In the genomic region with DNA sequence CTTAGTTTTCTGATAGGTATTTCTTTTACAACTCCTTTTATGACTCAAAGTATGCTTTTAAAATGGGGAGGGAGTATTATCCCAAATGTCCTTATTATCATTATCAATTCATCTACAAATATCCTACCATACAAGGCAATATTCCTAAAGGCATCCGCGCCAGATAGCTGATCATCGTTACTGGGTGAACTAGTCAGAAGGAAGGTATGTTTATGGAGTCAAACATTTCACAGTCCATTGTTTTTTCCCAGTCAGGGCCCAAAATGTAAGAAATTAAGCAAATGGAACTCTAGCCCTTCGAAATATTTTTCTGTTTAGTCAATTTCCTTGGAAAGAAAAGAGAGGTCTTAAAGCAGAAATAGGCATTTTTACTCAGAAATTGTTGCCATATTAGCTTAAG, we compare ENCODE assay signal across 16 cellular contexts.
DNase-seq lines count a peak whose midpoint lies in the region; ATAC-seq and TF ChIP-seq lines count a peak whose summit lies in the region.
"Had no signal": no experiment of that assay in that cellular context is flagged by ENCODE, and none has a peak within 500 bp of the region (broad histone marks: within the 10 kb centered on the region; RNA-seq: fewer than 3 reads in every experiment).

No MANE protein-coding gene starts in this region.

- H3K27me3 ChIP-seq in CD4-positive, alpha-beta T cell (ENCODE audit: control insufficient read depth, insufficient read depth, low read length), result no peaks in the 10 kb centered on the region
- H3K27me3 ChIP-seq: BLaER1 had no signal

- H3K36me3 Mint-ChIP-seq in activated naive CD8-positive, alpha-beta T cell treated with anti-CD3 and anti-CD28 coated beads for 36 hours, result no peaks in the 10 kb centered on the region
- no peaks in the 10 kb centered on the region for H3K36me3 Mint-ChIP-seq in CD4-positive, alpha-beta T cell (ENCODE audit: low read depth)

- H3K9me3 Mint-ChIP-seq in activated naive CD8-positive, alpha-beta T cell treated with anti-CD3 and anti-CD28 coated beads for 36 hours, result no peaks in the 10 kb centered on the region
- H3K9me3 Mint-ChIP-seq in CD4-positive, alpha-beta T cell, result no peaks in the 10 kb centered on the region
- H3K9me3 Mint-ChIP-seq: H9 had no signal

- no peaks in the 10 kb centered on the region for H3K4me1 Mint-ChIP-seq in activated naive CD8-positive, alpha-beta T cell treated with anti-CD3 and anti-CD28 coated beads for 36 hours
- H3K4me1 Mint-ChIP-seq in CD4-positive, alpha-beta T cell (ENCODE audit: low read depth), result no peaks in the 10 kb centered on the region

- intact Hi-C loops in CD4-positive, alpha-beta T cell (cut with DNase I, micrococcal nuclease), result no loop called here

- H3K9me3 ChIP-seq in CD4-positive, alpha-beta T cell (ENCODE audit: control insufficient read depth, low read length), result no peaks in the 10 kb centered on the region
- H3K9me3 ChIP-seq: BLaER1 had no signal

- no peak for TF ChIP-seq CTCF in CD4-positive, alpha-beta T cell (IDR thresholded peaks at IDR 0.05)

- POLR2A ChIA-PET in CD4-positive, alpha-beta T cell (lab: Charles Lee), result no interaction called here

- H3K27ac ChIP-seq in CD4-positive, alpha-beta T cell (ENCODE audit: low read depth, low read length), result no peak overlapping the region
- H3K27ac ChIP-seq: BLaER1 had no signal

- H3K27me3 Mint-ChIP-seq in activated naive CD8-positive, alpha-beta T cell treated with anti-CD3 and anti-CD28 coated beads for 36 hours, result no peaks in the 10 kb centered on the region
- no peaks in the 10 kb centered on the region for H3K27me3 Mint-ChIP-seq in CD4-positive, alpha-beta T cell

- DNase-seq in HT1080 (ENCODE audit: low read depth) (peak; percentile 23), glomerular visceral epithelial cell (ENCODE audit: extremely low spot score) (peak; percentile 8)
- DNase-seq in activated naive CD8-positive, alpha-beta T cell treated with anti-CD3 and anti-CD28 coated beads for 36 hours, result no peak
- no peak for DNase-seq in CD4-positive, alpha-beta T cell
- DNase-seq: DMS 273 treated with DMSO at 0.1 percent for 48 hours, H9, IMR-90, Kasumi-1, NCI-H1436, NCI-H2081, NCI-H524 treated with DMSO at 0.1 percent for 48 hours had no signal

- peak; percentile 73 for ATAC-seq in SK-N-SH treated with all-trans-retinoic acid at 6 μM for 48 hours
- no peak for ATAC-seq in GM18520 (IDR thresholded peaks at IDR 0.05; ENCODE audit: unreplicated experiment)
- ATAC-seq in CD4-positive, alpha-beta T cell (ENCODE audit: poor library complexity), result no peak
- no peak for ATAC-seq in GM18868 (IDR thresholded peaks at IDR 0.05; ENCODE audit: unreplicated experiment)
- ATAC-seq: Right ventricle myocardium inferior had no signal

- no peak overlapping the region for H3K4me3 Mint-ChIP-seq in activated naive CD8-positive, alpha-beta T cell treated with anti-CD3 and anti-CD28 coated beads for 36 hours
- H3K4me3 Mint-ChIP-seq in CD4-positive, alpha-beta T cell, result no peak overlapping the region
- H3K4me3 Mint-ChIP-seq: H9 had no signal

- no peak overlapping the region for H3K27ac Mint-ChIP-seq in activated naive CD8-positive, alpha-beta T cell treated with anti-CD3 and anti-CD28 coated beads for 36 hours
- no peak overlapping the region for H3K27ac Mint-ChIP-seq in CD4-positive, alpha-beta T cell
- H3K27ac Mint-ChIP-seq: H9 had no signal

- CTCF ChIA-PET in CD4-positive, alpha-beta T cell (lab: Charles Lee), result no interaction called here

TF ChIP-seq in SK-N-SH treated with all-trans-retinoic acid at 6 μM for 48 hours, 23 proteins besides CTCF, POLR2A, EP300 and RAD21:
- TF ChIP-seq ZNF565 (CRISPR knock-in tag; conservative IDR thresholded peaks at IDR 0.05; ENCODE audit: low read depth), result no peak
- TF ChIP-seq, protein P1, sequence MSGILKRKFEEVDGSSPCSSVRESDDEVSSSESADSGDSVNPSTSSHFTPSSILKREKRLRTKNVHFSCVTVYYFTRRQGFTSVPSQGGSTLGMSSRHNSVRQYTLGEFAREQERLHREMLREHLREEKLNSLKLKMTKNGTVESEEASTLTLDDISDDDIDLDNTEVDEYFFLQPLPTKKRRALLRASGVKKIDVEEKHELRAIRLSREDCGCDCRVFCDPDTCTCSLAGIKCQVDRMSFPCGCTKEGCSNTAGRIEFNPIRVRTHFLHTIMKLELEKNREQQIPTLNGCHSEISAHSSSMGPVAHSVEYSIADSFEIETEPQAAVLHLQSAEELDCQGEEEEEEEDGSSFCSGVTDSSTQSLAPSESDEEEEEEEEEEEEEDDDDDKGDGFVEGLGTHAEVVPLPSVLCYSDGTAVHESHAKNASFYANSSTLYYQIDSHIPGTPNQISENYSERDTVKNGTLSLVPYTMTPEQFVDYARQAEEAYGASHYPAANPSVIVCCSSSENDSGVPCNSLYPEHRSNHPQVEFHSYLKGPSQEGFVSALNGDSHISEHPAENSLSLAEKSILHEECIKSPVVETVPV (CRISPR knock-in tag; IDR thresholded peaks at IDR 0.05), result no peak
- TF ChIP-seq TOX (CRISPR knock-in tag; IDR thresholded peaks at IDR 0.05; ENCODE audit: borderline replicate concordance), result no peak
- TF ChIP-seq ZC3H10 (CRISPR knock-in tag; IDR thresholded peaks at IDR 0.05), result no peak

Comparison
In these comparisons a context has a peak if more than half of its experiments do, and no peak if none do; other contexts are left out.
1. DNase-seq: peak in HT1080 (single experiment) and glomerular visceral epithelial cell (single experiment); none in activated naive CD8-positive, alpha-beta T cell treated with anti-CD3 and anti-CD28 coated beads for 36 hours (single experiment) and CD4-positive, alpha-beta T cell (0 of 10).